13 cellular contexts compared by ENCODE assay signal in the genomic region with DNA sequence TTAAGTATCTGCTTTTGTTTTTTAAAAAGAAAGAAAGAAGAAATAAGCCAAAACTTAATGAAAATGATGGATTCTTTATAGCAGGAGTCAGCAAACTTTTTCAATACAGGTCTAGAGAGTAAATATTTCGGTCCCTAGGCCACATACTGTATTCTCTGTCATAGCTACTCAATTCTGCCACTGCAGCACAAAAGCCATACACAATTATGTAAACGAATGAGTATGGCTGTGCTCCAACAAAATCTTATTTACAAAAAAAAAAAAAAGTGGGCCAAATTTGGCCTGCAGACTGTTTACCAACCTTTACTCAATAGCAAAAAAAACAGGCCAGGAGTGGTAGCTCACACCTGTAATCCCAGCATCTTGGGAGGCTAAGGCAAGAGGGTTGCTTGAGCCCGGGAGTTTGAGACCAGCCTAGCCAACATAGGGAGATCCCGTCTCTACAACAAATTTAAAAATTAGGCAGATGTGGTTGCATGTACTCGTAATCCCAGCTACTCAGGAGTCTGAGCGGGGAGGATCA.
"Had no signal": no experiment of that assay in that cellular context is flagged by ENCODE, and none has a peak within 500 bp of the region (broad histone marks: within the 10 kb centered on the region; RNA-seq: fewer than 3 reads in every experiment).

No MANE protein-coding gene starts in this region.

- H3K9me3 ChIP-seq: thoracic aorta had no signal

- DNase-seq: activated B cell treated with CpG ODN at 0.5 μM for 24 hours; activated CD4-positive, alpha-beta T cell treated with anti-CD3 and anti-CD28 coated beads, Interleukin-2, amount 10 ng/mL, durations not matched to agents 7 days and 5 days; activated naive CD4-positive, alpha-beta T cell treated with anti-CD3 and anti-CD28 coated beads, Interleukin-2, amount 10 ng/mL, durations not matched to agents 7 days and 5 days; caudate nucleus; cortex of kidney; effector memory CD4-positive, alpha-beta T cell; posterior cingulate gyrus; stimulated activated CD4-positive, alpha-beta T cell treated with anti-CD3 and anti-CD28 coated beads, Interleukin-4, amount 100 ng/mL, for 4 hours; stimulated activated naive CD8-positive, alpha-beta T cell treated with anti-CD3 and anti-CD28 coated beads, Interleukin-15, amount 100 ng/mL, for 72 hours had no signal

- H3K36me3 ChIP-seq: neural progenitor cell, thoracic aorta had no signal

- ATAC-seq: stimulated activated naive CD8-positive, alpha-beta T cell treated with anti-CD3 and anti-CD28 coated beads, Interleukin-15, amount 100 ng/mL, for 72 hours had no signal

- H3K27ac ChIP-seq: epithelial cell of prostate, neural progenitor cell, skin epidermis, thoracic aorta had no signal

- H3K4me3 ChIP-seq: neural progenitor cell, skin epidermis, thoracic aorta had no signal

- H3K27me3 ChIP-seq: neural progenitor cell had no signal

- H3K4me1 ChIP-seq: neural progenitor cell had no signal
